28 cellular contexts compared by ENCODE assay signal in genomic region chr18:30361864-30362540, GRCh38.
"Had no signal": no experiment of that assay in that cellular context is flagged by ENCODE, and none has a peak within 500 bp of the region (broad histone marks: within the 10 kb centered on the region; RNA-seq: fewer than 3 reads in every experiment).

No MANE protein-coding gene starts in this region.

- H3K4me3 Mint-ChIP-seq: activated CD4-positive, alpha-beta T cell treated with anti-CD3 and anti-CD28 coated beads for 36 hours; activated naive CD8-positive, alpha-beta T cell treated with anti-CD3 and anti-CD28 coated beads, Interleukin-2, amount 50 U/mL, for 24 hours; nephron; stimulated activated effector memory CD8-positive, alpha-beta T cell treated with anti-CD3 and anti-CD28 coated beads, Interleukin-12 subunit alpha, Interleukin-12 subunit beta, amount 100 ng/mL, for 72 hours; stimulated activated naive CD8-positive, alpha-beta T cell treated with anti-CD3 and anti-CD28 coated beads, Interleukin-15, Interleukin-2, amounts not matched to agents 100 ng/mL and 50 ng/mL, for 24 hours; type B pancreatic cell had no signal

- H3K4me1 Mint-ChIP-seq: activated CD4-positive, alpha-beta T cell treated with anti-CD3 and anti-CD28 coated beads for 36 hours; activated naive CD8-positive, alpha-beta T cell treated with anti-CD3 and anti-CD28 coated beads, Interleukin-2, amount 50 U/mL, for 24 hours; nephron; stimulated activated effector memory CD8-positive, alpha-beta T cell treated with anti-CD3 and anti-CD28 coated beads, Interleukin-12 subunit alpha, Interleukin-12 subunit beta, amount 100 ng/mL, for 72 hours had no signal

- H3K9me3 Mint-ChIP-seq: nephron, type B pancreatic cell had no signal

- H3K27ac Mint-ChIP-seq: activated CD4-positive, alpha-beta T cell treated with anti-CD3 and anti-CD28 coated beads for 36 hours; activated naive CD8-positive, alpha-beta T cell treated with anti-CD3 and anti-CD28 coated beads, Interleukin-2, amount 50 U/mL, for 24 hours; nephron; stimulated activated effector memory CD8-positive, alpha-beta T cell treated with anti-CD3 and anti-CD28 coated beads, Interleukin-12 subunit alpha, Interleukin-12 subunit beta, amount 100 ng/mL, for 72 hours; stimulated activated naive CD8-positive, alpha-beta T cell treated with anti-CD3 and anti-CD28 coated beads, Interleukin-15, Interleukin-2, amounts not matched to agents 100 ng/mL and 50 ng/mL, for 24 hours; type B pancreatic cell had no signal

- DNase-seq: activated CD4-positive, alpha-beta T cell treated with anti-CD3 and anti-CD28 coated beads for 36 hours; activated CD4-positive, CD25-positive, alpha-beta regulatory T cell; activated gamma-delta T cell; activated naive CD4-positive, alpha-beta T cell treated with anti-CD3 and anti-CD28 coated beads, Interleukin-2, amount 50 U/mL, for 16 hours; activated naive CD8-positive, alpha-beta T cell treated with anti-CD3 and anti-CD28 coated beads, Interleukin-2, amount 50 U/mL, for 24 hours; activated T-cell treated with anti-CD3 and anti-CD28 coated beads, Interleukin-2, amount 50 U/mL, for 1 hour; amygdala; central memory CD4-positive, alpha-beta T cell; foreskin keratinocyte; heart right ventricle; left ventricle myocardium inferior; mucosa of descending colon; retina; sigmoid colon; small intestine; stimulated activated CD4-positive, alpha-beta T cell treated with anti-CD3 and anti-CD28 coated beads, Interleukin-4, amount 100 ng/mL, for 24 hours; substantia nigra; T-helper 2 cell; uterus had no signal

- H3K27me3 ChIP-seq: breast epithelium, foreskin keratinocyte, heart right ventricle, pancreas, sigmoid colon, uterus had no signal

- H3K36me3 ChIP-seq: heart right ventricle, left ventricle myocardium inferior, pancreas, prostate gland, sigmoid colon, uterus had no signal

- H3K4me3 ChIP-seq: breast epithelium, heart right ventricle, left ventricle myocardium inferior, lung, mucosa of descending colon, pancreas, prostate gland, sigmoid colon, uterus had no signal

- H3K27me3 Mint-ChIP-seq: activated CD4-positive, alpha-beta T cell treated with anti-CD3 and anti-CD28 coated beads for 36 hours; activated naive CD8-positive, alpha-beta T cell treated with anti-CD3 and anti-CD28 coated beads, Interleukin-2, amount 50 U/mL, for 24 hours; stimulated activated naive CD8-positive, alpha-beta T cell treated with anti-CD3 and anti-CD28 coated beads, Interleukin-15, Interleukin-2, amounts not matched to agents 100 ng/mL and 50 ng/mL, for 24 hours; type B pancreatic cell had no signal

- H3K36me3 Mint-ChIP-seq: stimulated activated effector memory CD8-positive, alpha-beta T cell treated with anti-CD3 and anti-CD28 coated beads, Interleukin-12 subunit alpha, Interleukin-12 subunit beta, amount 100 ng/mL, for 72 hours; type B pancreatic cell had no signal

- H3K27ac ChIP-seq: breast epithelium, foreskin keratinocyte, heart right ventricle, left ventricle myocardium inferior, pancreas, prostate gland, sigmoid colon, uterus had no signal

- H3K4me1 ChIP-seq: breast epithelium, heart right ventricle, left ventricle myocardium inferior, pancreas, prostate gland, sigmoid colon, uterus had no signal

- H3K9me3 ChIP-seq: breast epithelium, heart right ventricle, left ventricle myocardium inferior, mucosa of descending colon, pancreas, prostate gland, sigmoid colon, uterus had no signal

- FAIRE-seq: islet of Langerhans, pancreas, small intestine had no signal
